8 cellular contexts compared by ENCODE assay signal in the genomic region with DNA sequence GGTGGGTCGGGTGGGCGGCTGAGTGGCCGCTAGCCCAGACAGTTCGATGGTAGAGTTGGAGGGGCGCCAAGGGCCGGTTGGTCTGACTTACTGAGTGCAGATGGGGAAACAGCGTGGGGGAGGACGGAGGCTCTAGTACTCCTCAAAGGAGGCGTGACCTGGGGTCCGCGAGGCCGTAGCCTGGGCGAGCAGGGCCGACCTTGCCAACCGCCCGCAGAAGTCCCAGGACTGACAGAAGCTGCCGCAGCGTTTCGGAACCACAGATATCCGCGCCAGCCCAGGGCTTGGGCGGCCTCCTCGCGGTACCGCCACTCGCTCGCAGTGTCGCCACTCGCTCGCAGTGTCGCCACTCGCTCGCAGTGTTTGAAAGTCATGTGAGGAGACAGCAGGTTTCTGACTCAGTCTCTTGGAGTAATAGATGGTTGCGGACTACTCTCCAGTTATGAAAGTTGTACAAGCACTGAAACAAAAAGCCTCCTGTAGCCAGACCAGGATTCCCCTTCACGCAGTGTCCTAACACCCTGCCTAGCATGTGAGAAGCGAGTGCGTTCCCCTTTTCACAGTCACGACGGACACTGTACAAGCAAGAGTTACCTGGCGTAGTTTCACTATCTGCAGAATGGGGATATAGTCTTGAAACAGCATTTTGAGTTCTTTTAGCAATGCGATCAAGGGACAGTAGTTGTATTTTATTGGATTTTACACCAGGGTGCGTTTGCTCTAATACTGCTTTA. TPM values are rescaled to one million over a fixed set of nuclear protein-coding genes. Genes with fewer than 3 reads are reported as not detected.
A peak's percentile ranks its signal among the peaks of the same experiment; 100 is the strongest.
DNase-seq lines count a peak whose midpoint lies in the region; ATAC-seq and TF ChIP-seq lines count a peak whose summit lies in the region.

No MANE protein-coding gene starts in this region.

- no peaks in the 10 kb centered on the region for H3K79me2 ChIP-seq in GM23248 (ENCODE audit: insufficient read depth)

- WGBS in GM23248 (ENCODE audit: low coverage in 1 of 2, low lambda C conversion rate in 2 of 2, missing lambda C conversion rate in 2 of 2), 2 experiments, result 2% methylated on average over 42 of the region's 42 CpGs

- H3K27ac ChIP-seq in GM23248, result no peak overlapping the region

- ATAC-seq in T-helper 17 cell, result peak; percentile 64

- H3K4me3 Mint-ChIP-seq in T-helper 17 cell, result peak overlapping the region; percentile 92

- H3K27me3 ChIP-seq in GM23248 (replicated peaks; ENCODE audit: insufficient read depth), result peaks cover 9% of the 10 kb centered on the region; the same call in 1 of the 2 replicates

- H4K20me1 ChIP-seq in GM23248 (ENCODE audit: insufficient read depth), result no peaks in the 10 kb centered on the region

- TF ChIP-seq CTCF in retinal pigment epithelial cell (conservative IDR thresholded peaks at IDR 0.05; ENCODE audit: low read depth, low read length), result no peak

- H3F3A ChIP-seq in GM23248 (ENCODE audit: insufficient read depth), result peaks cover 5% of the 10 kb centered on the region; the same call in 1 of the 2 replicates

- in situ Hi-C loops in G401 (cut with HindIII; ENCODE audit: low sequenced_read_pairs), result no loop called here
- in situ Hi-C loops in GM23248 (cut with MboI), result no loop called here

- H3K9ac ChIP-seq in GM23248, result peak overlapping the region; percentile 65

- H3K4me2 ChIP-seq in GM23248 (ENCODE audit: unreplicated experiment), result peak overlapping the region; percentile 78

- H3K27ac Mint-ChIP-seq in T-helper 17 cell, result peak overlapping the region; percentile 86

- H3K4me3 ChIP-seq in GM23248 (peak overlapping the region; percentile 76), retinal pigment epithelial cell (ENCODE audit: low read length) (peak overlapping the region; percentile 76)

- H3K4me1 Mint-ChIP-seq in T-helper 17 cell, result peaks cover 21% of the 10 kb centered on the region

- peaks cover 30% of the 10 kb centered on the region for H3K27me3 Mint-ChIP-seq in T-helper 17 cell

- H3K9me3 ChIP-seq in GM23248 (ENCODE audit: low read depth) (no peaks in the 10 kb centered on the region), T-helper 17 cell (ENCODE audit: control insufficient read depth, low read length, poor library complexity, severe bottlenecking) (no peaks in the 10 kb centered on the region)

- peak overlapping the region; percentile 90 for H2AFZ ChIP-seq in GM23248

- H3K9me2 ChIP-seq in GM23248 (ENCODE audit: insufficient read depth), result no peaks in the 10 kb centered on the region

- H3K36me3 ChIP-seq in GM23248 (ENCODE audit: low read depth), result no peaks in the 10 kb centered on the region

- no peaks in the 10 kb centered on the region; the same call in 1 of the 2 replicates for H3K4me1 ChIP-seq in GM23248 (ENCODE audit: insufficient read depth)

- peaks cover 5% of the 10 kb centered on the region for H3K36me3 Mint-ChIP-seq in T-helper 17 cell (ENCODE audit: low read depth)

- peak; percentile 69 for DNase-seq in G401 (ENCODE audit: low spot score)
- DNase-seq in GM23248, result peak; percentile 74
- peak; percentile 58 for DNase-seq in KG1 (lab: John Stamatoyannopoulos, UW)
- peak; percentile 22 to 31 (median 22) for DNase-seq in T-helper 17 cell
- peak in 53 of 58 donors; percentile 9 to 83 (median 60) for DNase-seq in anterior cingulate cortex (lab: John Stamatoyannopoulos, UW)
- DNase-seq in hippocampal formation (lab: John Stamatoyannopoulos, UW), result peak; percentile 17 to 58
- no peak for DNase-seq in retinal pigment epithelial cell (ENCODE audit: low read depth)
- DNase-seq in SKM-1 treated with dmso at 0.1 percent for 144 hours (lab: John Stamatoyannopoulos, UW; ENCODE audit: unreplicated experiment), result no peak

RNA-seq across cellular contexts. Expression of gene TMEM38B, which starts 0.7 kb away (rescaled TPM):
- 23.1 and 29.5 TPM in 2 replicates for total RNA-seq in G401 (2014; rRNA removed; shearing (Covaris generic))
- total RNA-seq in GM23248 (2014; rRNA removed; shearing (Covaris generic)), result 9.1 and 10.0 TPM in 2 replicates
- polyA plus RNA-seq in GM23248 (2016; fragmentation: Nextera tagmentation; extraction: Ambion mirVana), result 6.2 and 7.3 TPM in 2 replicates
- 1 to 10 TPM; 5.9 to 9.4 TPM for total RNA-seq in T-helper 17 cell

RNA-seq across cellular contexts. Expression of gene TAL2, which starts 32.8 kb away (rescaled TPM):
- not detected in 2 replicates for total RNA-seq in G401 (2014; rRNA removed; shearing (Covaris generic))
- total RNA-seq in GM23248 (2014; rRNA removed; shearing (Covaris generic)), result not detected in 2 replicates
- not detected in 2 replicates for polyA plus RNA-seq in GM23248 (2016; fragmentation: Nextera tagmentation; extraction: Ambion mirVana)
- total RNA-seq in T-helper 17 cell, result not detected

Comparison
In these comparisons a context has a peak if more than half of its experiments do, and no peak if none do; other contexts are left out.
1. DNase-seq: peak in G401 (single experiment), GM23248 (single experiment), KG1 (single experiment), T-helper 17 cell (3 of 3), anterior cingulate cortex (53 of 58) and hippocampal formation (2 of 2); none in retinal pigment epithelial cell (single experiment) and SKM-1 treated with dmso at 0.1 percent for 144 hours (single experiment).